In the genomic region with DNA sequence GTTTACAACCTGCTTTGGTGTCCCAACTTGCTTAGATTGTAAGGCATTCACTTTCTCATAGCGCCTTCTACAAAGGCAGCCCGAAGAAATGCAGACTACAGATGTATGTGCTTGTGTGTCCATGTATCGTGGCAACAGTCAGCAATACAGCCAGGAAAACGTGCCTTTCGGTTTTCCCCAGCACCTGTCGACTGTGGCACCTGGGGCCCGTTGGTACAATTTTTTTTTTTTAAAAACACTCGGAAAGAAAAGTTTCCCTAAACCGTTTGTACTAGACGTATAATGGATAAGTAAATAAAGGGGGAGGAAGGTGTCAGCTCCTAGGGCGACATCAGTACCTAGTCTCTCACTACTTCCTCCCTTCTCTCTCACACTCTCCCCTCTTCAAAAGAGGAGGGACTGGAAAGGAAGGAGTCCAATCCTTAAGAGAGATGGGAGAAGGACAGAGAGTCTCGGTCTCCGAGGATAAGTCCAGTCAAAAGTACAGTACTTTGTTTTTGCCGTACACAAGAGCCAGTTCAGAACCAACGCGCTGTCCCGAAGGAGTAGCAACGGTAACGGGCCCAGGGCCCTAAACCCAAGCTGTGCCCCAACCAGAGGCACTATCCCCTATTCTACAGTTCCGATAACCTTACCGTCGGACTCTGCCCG, we compare ENCODE assay signal across 8 cellular contexts. TPM values are rescaled to one million over a fixed set of nuclear protein-coding genes. Genes with fewer than 3 reads are reported as not detected.
DNase-seq lines count a peak whose midpoint lies in the region; ATAC-seq, FAIRE-seq and TF ChIP-seq lines count a peak whose summit lies in the region.

No MANE protein-coding gene starts in this region.

- no peaks in the 10 kb centered on the region for H3K9me3 ChIP-seq in DND-41 (ENCODE audit: insufficient read depth, low read length, severe bottlenecking)
- no peaks in the 10 kb centered on the region for H3K9me3 ChIP-seq in GM12878 (replicated peaks; ENCODE audit: control insufficient read depth, insufficient read depth, low read length)
- peaks cover 2% of the 10 kb centered on the region for H3K9me3 ChIP-seq in iPS-18c (ENCODE audit: control insufficient read depth, insufficient read depth, low read length)

- no peak for FAIRE-seq in GM12878 (lab: Jason Lieb, UNC)

- peak; percentile 38 for DNase-seq in DND-41
- peak; percentile 23 for DNase-seq in HuH-7.5 (ENCODE audit: low spot score)
- DNase-seq in SHP77 (lab: John Stamatoyannopoulos, UW) = peak; percentile 53 to 76
- no peak for DNase-seq in GM12878 (ENCODE audit: low read depth, low spot score)
- peak; percentile 19 for DNase-seq in stimulated activated CD4-positive, alpha-beta T cell treated with anti-CD3 and anti-CD28 coated beads, Interleukin-1b, Interleukin-23, amount 100 ng/mL, for 48 hours

- POLR2A ChIA-PET in GM12878 (lab: Charles Lee) = interaction anchor here (0.9 to 3.1 kb wide), 3 partner anchors 9 to 96 kb away, joined by 3 to 23 read pairs (median 7); partner anchors contain the start of gene CFAP36

- RAD21 ChIA-PET in GM12878 (lab: Charles Lee; ENCODE audit: unreplicated experiment) = interaction anchor here (1.4 kb wide), 1 partner anchor 97 kb away, joined by 5 read pairs; the partner anchor contains the start of gene CFAP36

- no peak for TF ChIP-seq RAD21 in GM12878 (IDR thresholded peaks at IDR 0.05; ENCODE audit: insufficient read depth, low read depth, low read length)

- CTCF ChIA-PET in GM12878 (lab: Yijun Ruan, JAX) = interaction anchor here (1.0 kb wide), 1 partner anchor 20 kb away, joined by 3 read pairs; no protein-coding TSS in a partner anchor

- H3K27me3 ChIP-seq in DND-41 (ENCODE audit: insufficient read depth, low read length, poor library complexity) (no peaks in the 10 kb centered on the region), GM12878 (replicated peaks in 1 of 2; ENCODE audit: control insufficient read depth in 2 of 2, insufficient read depth in 2 of 2, low read length in 1 of 2) (no peaks in the 10 kb centered on the region)

- peaks cover 46% of the 10 kb centered on the region for H4K20me1 ChIP-seq in DND-41 (ENCODE audit: insufficient read depth, low read length)
- 0 out of 2 replicates have a peak, but pooled peaks cover 3% of the 10 kb centered on the region for H4K20me1 ChIP-seq in GM12878 (ENCODE audit: control insufficient read depth, insufficient read depth)

- BruUV-seq in GM12878 (replicated peaks; lab: Mats Ljungman, UMichigan) = no TSS peak

- H3K4me1 ChIP-seq in DND-41 (ENCODE audit: insufficient read depth, low read length) = peaks cover 50% of the 10 kb centered on the region
- peaks cover 3% of the 10 kb centered on the region for H3K4me1 ChIP-seq in GM12878 (ENCODE audit: control insufficient read depth, insufficient read depth, low read length)

- SMC1A ChIA-PET in GM12878 (lab: Charles Lee; ENCODE audit: uncharacterized antibody, unreplicated experiment) = interaction anchor here (0.6 to 0.7 kb wide), 2 partner anchors 8 to 24 kb away, joined by 3 to 4 read pairs; no protein-coding TSS in a partner anchor

- intact Hi-C loops in GM12878 (cut with micrococcal nuclease; ENCODE audit: unreplicated experiment) = loop anchor here (5.0 to 10.0 kb wide), 3 partner anchors 332 to 1042 kb away; partner anchors contain the start of genes CLHC1 and RPS27A

- TF ChIP-seq CTCF in DND-41 (IDR thresholded peaks at IDR 0.05; ENCODE audit: borderline replicate concordance, extremely low read depth, low read length, poor library complexity, severe bottlenecking) (no peak), GM12878 (IDR thresholded peaks at IDR 0.05 in 2 of 3, conservative IDR thresholded peaks at IDR 0.05 in 1 of 3; ENCODE audit: control insufficient read depth in 2 of 3, extremely low read depth in 1 of 3, insufficient read depth in 1 of 3, low read depth in 3 of 3, low read length in 3 of 3) (no peak)

- under 1% methylated on average over 23 of the region's 23 CpGs for whole genome bisulfite sequencing in GM12878 (ENCODE audit: insufficient coverage, insufficient replicate concordance, low lambda C conversion rate, missing lambda C conversion rate)

- no peak for TF ChIP-seq POLR2A in GM12878 (IDR thresholded peaks at IDR 0.05; ENCODE audit: low read depth, low read length)

- peak overlapping the region; percentile 87 for H2AFZ ChIP-seq in DND-41 (ENCODE audit: low read depth, low read length)
- H2AFZ ChIP-seq in GM12878 (ENCODE audit: control insufficient read depth, low read depth, low read length) = peak overlapping the region; percentile 35

- peak overlapping the region; percentile 95 for H3K9ac ChIP-seq in DND-41 (ENCODE audit: low read depth, low read length)
- H3K9ac ChIP-seq in GM12878 (ENCODE audit: control insufficient read depth, insufficient read depth, low read length) = peak overlapping the region; percentile 96

- TF ChIP-seq EP300 in GM12878 (IDR thresholded peaks at IDR 0.05; ENCODE audit: borderline replicate concordance in 1 of 2, control insufficient read depth in 1 of 2, low read depth in 2 of 2, low read length in 2 of 2) = peak in 1 of 2 experiments; percentile 43; a peak in 1 of 4 replicates

- H3K36me3 ChIP-seq in DND-41 (ENCODE audit: insufficient read depth, low read length) = peaks cover 61% of the 10 kb centered on the region
- H3K36me3 ChIP-seq in GM12878 (ENCODE audit: control insufficient read depth in 2 of 2, insufficient read depth in 2 of 2, low read length in 1 of 2) = peaks cover 0 to 18% of the 10 kb centered on the region in 2 experiments; a peak in 2 of 4 replicates

- in situ Hi-C loops in GM12878 (cut with MboI) = no loop called here

- H3K79me2 ChIP-seq in DND-41 (ENCODE audit: insufficient read depth, low read length) = peaks cover 94% of the 10 kb centered on the region
- H3K79me2 ChIP-seq in GM12878 (ENCODE audit: control insufficient read depth, insufficient read depth, low read length) = peaks cover 90% of the 10 kb centered on the region

- peak overlapping the region; percentile 94 for H3K27ac ChIP-seq in DND-41 (ENCODE audit: low read length)
- peak overlapping the region; percentile 93 for H3K27ac ChIP-seq in GM12878 (ENCODE audit: control insufficient read depth, insufficient read depth)

- ATAC-seq in DND-41 (ENCODE audit: insufficient read depth, low read depth) (peak; percentile 29), GM21515 (IDR thresholded peaks at IDR 0.05; ENCODE audit: unreplicated experiment) (peak; percentile 10), GM12878 (peak; percentile 31)
- ATAC-seq in activated CD4-positive, CD25-positive, alpha-beta regulatory T cell treated with anti-CD3 and anti-CD28 coated beads, Interleukin-2, amount 50 U/mL, for 24 hours = no peak

- H3K4me2 ChIP-seq in DND-41 (ENCODE audit: insufficient read depth, low read length) = peak overlapping the region; percentile 77
- peak overlapping the region; percentile 50 for H3K4me2 ChIP-seq in GM12878 (ENCODE audit: control insufficient read depth, insufficient read depth)

- H3K4me3 ChIP-seq in DND-41 (ENCODE audit: low read depth in 1 of 2, low read length in 2 of 2) (peak overlapping the region; percentile 75 to 89), GM12878 (peak overlapping the region; percentile 74), iPS-18c (ENCODE audit: insufficient read depth, low read depth, low read length) (peak overlapping the region; percentile 95)

TF ChIP-seq in GM12878, 131 proteins besides CTCF, POLR2A, EP300 and RAD21 (continues in another document):
- TF ChIP-seq NFIC (IDR thresholded peaks at IDR 0.05; ENCODE audit: low read depth, low read length) = no peak
- TF ChIP-seq CHD4 (IDR thresholded peaks at IDR 0.05) = no peak
- TF ChIP-seq STAT3 (IDR thresholded peaks at IDR 0.05; ENCODE audit: low read depth, low read length) = no peak
- TF ChIP-seq FOS (IDR thresholded peaks at IDR 0.05; ENCODE audit: borderline replicate concordance, extremely low read depth, insufficient read length) = no peak

RNA-seq across cellular contexts. Expression of gene PPP4R3B, which starts 0.8 kb away (rescaled TPM):
- total RNA-seq in GM12878 (2013; cell fraction: nucleolus; rRNA removed) = 127 and 131 TPM in 2 replicates
- total RNA-seq in GM12878 (2014; rRNA removed) = 48.1 and 58.5 TPM in 2 replicates
- total RNA-seq in GM12878 (2014; rRNA removed; fragmentation: Illumina TruSeq; extraction: Trizol) = 54.2 and 55.8 TPM in 2 replicates
- total RNA-seq in GM12878 (2021) = 47.0 and 50.5 TPM in 2 replicates
- polyA plus RNA-seq in GM12878 (2011; ENCODE audit: low read depth) = 14.2 TPM
- 42.3 and 65.1 TPM in 2 replicates for polyA plus RNA-seq in GM12878 (2011; rRNA removed)
- polyA plus RNA-seq in GM12878 (2011; cell fraction: cytosol; rRNA removed) = 13.8 and 14.6 TPM in 2 replicates
- 20.4 and 24.6 TPM in 2 replicates for polyA plus RNA-seq in GM12878 (2011; cell fraction: nucleus; rRNA removed)
- polyA plus RNA-seq in GM12878 (2012) = 26.3 and 32.9 TPM in 2 replicates
- polyA plus RNA-seq in GM12878 (2014; fragmentation: Illumina TruSeq; extraction: Trizol) = 50.3 and 58.4 TPM in 2 replicates
- polyA plus RNA-seq in GM12878 (2014; fragmentation: Nextera tagmentation; extraction: Ambion mirVana) = 10 to 100 TPM; 10.9 to 15.3 TPM
- 25.8 and 28.3 TPM in 2 replicates for polyA plus RNA-seq in GM12878 (2014; rRNA removed)
- 10 to 100 TPM; 56.6 to 70.1 TPM for polyA plus RNA-seq in GM12878 (2016; fragmentation: Nextera tagmentation; extraction: Ambion mirVana)
- polyA minus RNA-seq in GM12878 (2011; rRNA and poly(A)+ RNA removed) = 27.5 and 35.2 TPM in 2 replicates
- 21.1 and 23.9 TPM in 2 replicates for polyA minus RNA-seq in GM12878 (2011; cell fraction: cytosol; rRNA and poly(A)+ RNA removed)
- 25.9 and 44.9 TPM in 2 replicates for polyA minus RNA-seq in GM12878 (2011; cell fraction: nucleus; rRNA and poly(A)+ RNA removed)

Comparison
In these comparisons a context has a peak if more than half of its experiments do, and no peak if none do; other contexts are left out.
1. ATAC-seq: peak in DND-41 (single experiment), GM21515 (single experiment) and GM12878 (single experiment); none in activated CD4-positive, CD25-positive, alpha-beta regulatory T cell treated with anti-CD3 and anti-CD28 coated beads, Interleukin-2, amount 50 U/mL, for 24 hours (0 of 2).
2. Peak in every context shown above with its lines, with median percentiles within 50 percentile points of each other: H3K4me3 ChIP-seq.